Comparison of ENCODE assay signal across 8 cellular contexts in genomic region chr19:53158119-53158656, GRCh38. TPM values are rescaled to one million over a fixed set of nuclear protein-coding genes. Genes with fewer than 3 reads are reported as not detected.
DNase-seq lines count a peak whose midpoint lies in the region; TF ChIP-seq lines count a peak whose summit lies in the region.

No MANE protein-coding gene starts in this region.

- H3K9me3 ChIP-seq in mucosa of rectum (ENCODE audit: control insufficient read depth in 2 of 2, low read length in 2 of 2), result peaks cover 0 to 1% of the 10 kb centered on the region in 2 donors

- H3K4me3 ChIP-seq in ACC112 (ENCODE audit: low read depth, low read length) (peak overlapping the region; percentile 90), H7 (ENCODE audit: insufficient read depth, low read depth, low read length) (peak overlapping the region; percentile 74), mucosa of rectum (ENCODE audit: low read length in 2 of 2) (peak overlapping the region; percentile 80 to 82)

- peaks cover 48% of the 10 kb centered on the region for H3K9me3 Mint-ChIP-seq in activated CD4-positive, alpha-beta memory T cell treated with anti-CD3 and anti-CD28 coated beads, Interleukin-2, amount 10 ng/mL, durations not matched to agents 7 days and 5 days
- H3K9me3 Mint-ChIP-seq in stimulated activated naive CD8-positive, alpha-beta T cell treated with anti-CD3 and anti-CD28 coated beads, Interleukin-15, Interleukin-2, amounts not matched to agents 100 ng/mL and 50 ng/mL, for 24 hours, result peaks cover 34% of the 10 kb centered on the region

- no peak for TF ChIP-seq POLR2A in erythroblast (IDR thresholded peaks at IDR 0.05; ENCODE audit: low read length)

- H3K4me3 Mint-ChIP-seq in activated CD4-positive, alpha-beta memory T cell treated with anti-CD3 and anti-CD28 coated beads, Interleukin-2, amount 10 ng/mL, durations not matched to agents 7 days and 5 days, result peak overlapping the region; percentile 76
- H3K4me3 Mint-ChIP-seq in stimulated activated naive CD8-positive, alpha-beta T cell treated with anti-CD3 and anti-CD28 coated beads, Interleukin-15, Interleukin-2, amounts not matched to agents 100 ng/mL and 50 ng/mL, for 24 hours, result peak overlapping the region; percentile 83

- peak overlapping the region; percentile 70 to 71 for H3K9ac ChIP-seq in mucosa of rectum (ENCODE audit: low read depth in 1 of 2, low read length in 2 of 2)

- H3K4me1 ChIP-seq in ACC112 (ENCODE audit: control insufficient read depth, insufficient read depth, low read length, unreplicated experiment) (peaks cover 4% of the 10 kb centered on the region), mucosa of rectum (ENCODE audit: control insufficient read depth in 2 of 2, insufficient read depth in 2 of 2, low read length in 2 of 2) (peaks cover 2 to 6% of the 10 kb centered on the region in 2 donors)

- peaks cover 22% of the 10 kb centered on the region for H3K79me2 ChIP-seq in ACC112 (ENCODE audit: control insufficient read depth, insufficient read depth, low read length, unreplicated experiment)

- H3K27ac ChIP-seq in ACC112 (ENCODE audit: low read depth, low read length), result no peak overlapping the region; the same call in 1 of the 2 replicates
- H3K27ac ChIP-seq in mucosa of rectum (ENCODE audit: low read depth in 2 of 2, low read length in 2 of 2), result no peak overlapping the region

- H3K27ac Mint-ChIP-seq in activated CD4-positive, alpha-beta memory T cell treated with anti-CD3 and anti-CD28 coated beads, Interleukin-2, amount 10 ng/mL, durations not matched to agents 7 days and 5 days, result peak overlapping the region; percentile 56
- H3K27ac Mint-ChIP-seq in stimulated activated naive CD8-positive, alpha-beta T cell treated with anti-CD3 and anti-CD28 coated beads, Interleukin-15, Interleukin-2, amounts not matched to agents 100 ng/mL and 50 ng/mL, for 24 hours, result no peak overlapping the region

- CTCF ChIA-PET in activated CD4-positive, alpha-beta memory T cell treated with anti-CD3 and anti-CD28 coated beads, Interleukin-2, amount 10 ng/mL, durations not matched to agents 7 days and 5 days (lab: Charles Lee), result no interaction called here

- H3K27me3 ChIP-seq in ACC112 (ENCODE audit: insufficient read depth, low read length) (no peaks in the 10 kb centered on the region), H7 (ENCODE audit: control insufficient read depth, insufficient read depth, low read length) (peaks cover 2% of the 10 kb centered on the region; the same call in 1 of the 2 replicates), mucosa of rectum (ENCODE audit: control insufficient read depth in 2 of 2, insufficient read depth in 2 of 2, low read length in 2 of 2) (no peaks in the 10 kb centered on the region)

- H3K4me1 Mint-ChIP-seq in activated CD4-positive, alpha-beta memory T cell treated with anti-CD3 and anti-CD28 coated beads, Interleukin-2, amount 10 ng/mL, durations not matched to agents 7 days and 5 days, result peaks cover 16% of the 10 kb centered on the region
- peaks cover 23% of the 10 kb centered on the region for H3K4me1 Mint-ChIP-seq in stimulated activated naive CD8-positive, alpha-beta T cell treated with anti-CD3 and anti-CD28 coated beads, Interleukin-15, Interleukin-2, amounts not matched to agents 100 ng/mL and 50 ng/mL, for 24 hours (ENCODE audit: low read depth)

- DNase-seq in H7, result peak; percentile 75
- DNase-seq in activated CD4-positive, alpha-beta memory T cell treated with anti-CD3 and anti-CD28 coated beads, Interleukin-2, amount 10 ng/mL, durations not matched to agents 7 days and 5 days, result peak; percentile 28
- DNase-seq in erythroblast (lab: John Stamatoyannopoulos, UW), result peak; percentile 9 to 16
- DNase-seq in HT-29 (ENCODE audit: low spot score), result no peak
- DNase-seq in cerebellar nuclear complex (lab: John Stamatoyannopoulos, UW), result no peak

- peak overlapping the region; percentile 68 for H2AFZ ChIP-seq in ACC112 (ENCODE audit: low read length, unreplicated experiment)

- H3K36me3 ChIP-seq in ACC112 (ENCODE audit: insufficient read depth, low read length), result peaks cover 3% of the 10 kb centered on the region; the same call in 1 of the 2 replicates
- H3K36me3 ChIP-seq in H7 (replicated peaks; ENCODE audit: control insufficient read depth, insufficient read depth, low read length), result peaks cover 1% of the 10 kb centered on the region
- H3K36me3 ChIP-seq in mucosa of rectum (ENCODE audit: control insufficient read depth in 2 of 2, insufficient read depth in 2 of 2, low read length in 2 of 2), result peaks cover 3 to 10% of the 10 kb centered on the region in 2 donors

- POLR2A ChIA-PET in activated CD4-positive, alpha-beta memory T cell treated with anti-CD3 and anti-CD28 coated beads, Interleukin-2, amount 10 ng/mL, durations not matched to agents 7 days and 5 days (lab: Charles Lee), result interaction anchor here (1.1 kb wide), 2 partner anchors 39 to 337 kb away, joined by 3 to 4 read pairs; partner anchors contain the start of gene ZNF28

- no peaks in the 10 kb centered on the region for H3K27me3 Mint-ChIP-seq in activated CD4-positive, alpha-beta memory T cell treated with anti-CD3 and anti-CD28 coated beads, Interleukin-2, amount 10 ng/mL, durations not matched to agents 7 days and 5 days
- H3K27me3 Mint-ChIP-seq in stimulated activated naive CD8-positive, alpha-beta T cell treated with anti-CD3 and anti-CD28 coated beads, Interleukin-15, Interleukin-2, amounts not matched to agents 100 ng/mL and 50 ng/mL, for 24 hours, result no peaks in the 10 kb centered on the region

- H3K36me3 Mint-ChIP-seq in activated CD4-positive, alpha-beta memory T cell treated with anti-CD3 and anti-CD28 coated beads, Interleukin-2, amount 10 ng/mL, durations not matched to agents 7 days and 5 days (ENCODE audit: low read depth), result peaks cover 42% of the 10 kb centered on the region
- peaks cover 55% of the 10 kb centered on the region for H3K36me3 Mint-ChIP-seq in stimulated activated naive CD8-positive, alpha-beta T cell treated with anti-CD3 and anti-CD28 coated beads, Interleukin-15, Interleukin-2, amounts not matched to agents 100 ng/mL and 50 ng/mL, for 24 hours (ENCODE audit: low read depth)

RNA-seq across cellular contexts. Expression of gene ZNF347, which starts 0.7 kb away (rescaled TPM):
- total RNA-seq in H7 (2014; rRNA removed; shearing (Covaris generic)), result 7.1 and 9.7 TPM in 2 replicates
- 1 to 10 TPM; 6.5 TPM for total RNA-seq in activated CD4-positive, alpha-beta memory T cell treated with anti-CD3 and anti-CD28 coated beads, Interleukin-2, amount 10 ng/mL, durations not matched to agents 7 days and 5 days
- not detected in 2 replicates for total RNA-seq in HT-29 (2014; rRNA removed; shearing (Covaris generic))

RNA-seq across cellular contexts. Expression of gene ZNF415, which starts 25.5 kb away (rescaled TPM):
- 5.5 and 9.6 TPM in 2 replicates for total RNA-seq in H7 (2014; rRNA removed; shearing (Covaris generic))
- total RNA-seq in activated CD4-positive, alpha-beta memory T cell treated with anti-CD3 and anti-CD28 coated beads, Interleukin-2, amount 10 ng/mL, durations not matched to agents 7 days and 5 days, result under 1 TPM; 0.13 to 0.33 TPM
- not detected in 2 replicates for total RNA-seq in HT-29 (2014; rRNA removed; shearing (Covaris generic))

RNA-seq across cellular contexts. Expression of gene ZNF665, which starts 35.0 kb away (rescaled TPM):
- total RNA-seq in H7 (2014; rRNA removed; shearing (Covaris generic)), result 3.9 and 4.0 TPM in 2 replicates
- 1 to 10 TPM; 2.0 to 4.3 TPM for total RNA-seq in activated CD4-positive, alpha-beta memory T cell treated with anti-CD3 and anti-CD28 coated beads, Interleukin-2, amount 10 ng/mL, durations not matched to agents 7 days and 5 days
- total RNA-seq in HT-29 (2014; rRNA removed; shearing (Covaris generic)), result not detected in 2 replicates

RNA-seq across cellular contexts. Expression of gene ZNF160, which starts 55.0 kb away (rescaled TPM):
- total RNA-seq in H7 (2014; rRNA removed; shearing (Covaris generic)), result 21.6 and 48.7 TPM in 2 replicates
- 10 to 100 TPM; 37.5 to 38.1 TPM for total RNA-seq in activated CD4-positive, alpha-beta memory T cell treated with anti-CD3 and anti-CD28 coated beads, Interleukin-2, amount 10 ng/mL, durations not matched to agents 7 days and 5 days
- 8.5 and 14.9 TPM in 2 replicates for total RNA-seq in HT-29 (2014; rRNA removed; shearing (Covaris generic))

Comparison
In these comparisons a context has a peak if more than half of its experiments do, and no peak if none do; other contexts are left out.
1. DNase-seq: peak in H7 (single experiment), activated CD4-positive, alpha-beta memory T cell treated with anti-CD3 and anti-CD28 coated beads, Interleukin-2, amount 10 ng/mL, durations not matched to agents 7 days and 5 days (single experiment) and erythroblast (2 of 2); none in HT-29 (single experiment) and cerebellar nuclear complex (0 of 2).
2. Peak in every context shown above with its lines, with median percentiles within 50 percentile points of each other: H3K4me3 ChIP-seq.